ENCODE assay signal across 8 cellular contexts in genomic region chr1:31715097-31715872, GRCh38. TPM values are rescaled to one million over a fixed set of nuclear protein-coding genes. Genes with fewer than 3 reads are reported as not detected.
DNase-seq lines count a peak whose midpoint lies in the region; ATAC-seq and TF ChIP-seq lines count a peak whose summit lies in the region.

No MANE protein-coding gene starts in this region.

- DNase-seq in GOT3 (lab: John Stamatoyannopoulos, UW), result peak; percentile 21
- peak; percentile 63 for DNase-seq in NCI-H69 (lab: John Stamatoyannopoulos, UW)
- DNase-seq in activated naive CD8-positive, alpha-beta T cell treated with anti-CD3 and anti-CD28 coated beads, Interleukin-2, amount 10 ng/mL, durations not matched to agents 7 days and 5 days, result peak; percentile 57
- DNase-seq in head of caudate nucleus, result peak; percentile 76 to 92 (median 85)
- DNase-seq in vagina (ENCODE audit: extremely low spot score in 2 of 2), result peak in 1 of 2 donors; percentile 96

- no peak overlapping the region for H3K9ac ChIP-seq in BLaER1

- peaks cover 4% of the 10 kb centered on the region for H3K4me1 Mint-ChIP-seq in activated naive CD8-positive, alpha-beta T cell treated with anti-CD3 and anti-CD28 coated beads, Interleukin-2, amount 10 ng/mL, durations not matched to agents 7 days and 5 days

- H3K4me3 ChIP-seq in BLaER1 (peak overlapping the region; percentile 15; the same call in 1 of the 2 replicates), neuron (ENCODE audit: low read length) (peak overlapping the region; percentile 46), vagina (peak overlapping the region; percentile 39 to 58)

- peak; percentile 46 for ATAC-seq in activated naive CD8-positive, alpha-beta T cell treated with anti-CD3 and anti-CD28 coated beads, Interleukin-2, amount 10 ng/mL, durations not matched to agents 7 days and 5 days (ENCODE audit: low read depth)
- no peak for ATAC-seq in GM18519 (IDR thresholded peaks at IDR 0.05; ENCODE audit: low FRiP score, unreplicated experiment)

- no peak overlapping the region for H3K27ac Mint-ChIP-seq in activated naive CD8-positive, alpha-beta T cell treated with anti-CD3 and anti-CD28 coated beads, Interleukin-2, amount 10 ng/mL, durations not matched to agents 7 days and 5 days

- TF ChIP-seq CTCF in vagina (IDR thresholded peaks at IDR 0.05), result peak; percentile 36 to 81 (median 80)

- no peak overlapping the region for H3K27ac ChIP-seq in BLaER1
- peak overlapping the region; percentile 90 for H3K27ac ChIP-seq in vagina

- peaks cover 6% of the 10 kb centered on the region; the same call in 1 of the 2 replicates for H4K20me1 ChIP-seq in BLaER1

- no peaks in the 10 kb centered on the region for H3K36me3 ChIP-seq in BLaER1
- no peaks in the 10 kb centered on the region for H3K36me3 ChIP-seq in neuron (ENCODE audit: insufficient read depth, low read length)
- no peaks in the 10 kb centered on the region for H3K36me3 ChIP-seq in vagina

- intact Hi-C loops in head of caudate nucleus (cut with DNase I), result no loop called here
- intact Hi-C loops in vagina (cut with DNase I), result loop anchor here (5.0 kb wide), 2 partner anchors 48 to 72 kb away; no protein-coding TSS in a partner anchor

- H3K4me2 ChIP-seq in BLaER1, result peak overlapping the region; percentile 67

- no peaks in the 10 kb centered on the region for H3K9me3 ChIP-seq in BLaER1
- no peaks in the 10 kb centered on the region for H3K9me3 ChIP-seq in neuron (ENCODE audit: low read length)
- H3K9me3 ChIP-seq in vagina, result no peaks in the 10 kb centered on the region

- peaks cover 56% of the 10 kb centered on the region for H3K27me3 Mint-ChIP-seq in activated naive CD8-positive, alpha-beta T cell treated with anti-CD3 and anti-CD28 coated beads, Interleukin-2, amount 10 ng/mL, durations not matched to agents 7 days and 5 days

- peak overlapping the region; percentile 56 for H3K4me3 Mint-ChIP-seq in activated naive CD8-positive, alpha-beta T cell treated with anti-CD3 and anti-CD28 coated beads, Interleukin-2, amount 10 ng/mL, durations not matched to agents 7 days and 5 days

- H3K27me3 ChIP-seq in BLaER1, result peaks cover 52% of the 10 kb centered on the region
- H3K27me3 ChIP-seq in neuron (ENCODE audit: insufficient read depth, low read length), result peaks cover 40% of the 10 kb centered on the region
- no peaks in the 10 kb centered on the region for H3K27me3 ChIP-seq in vagina

- no peaks in the 10 kb centered on the region for H3K36me3 Mint-ChIP-seq in activated naive CD8-positive, alpha-beta T cell treated with anti-CD3 and anti-CD28 coated beads, Interleukin-2, amount 10 ng/mL, durations not matched to agents 7 days and 5 days

- peak in 1 of 2 donors; percentile 64 for TF ChIP-seq POLR2A in vagina (IDR thresholded peaks at IDR 0.05)

- H2AFZ ChIP-seq in neuron (ENCODE audit: low read depth, low read length), result peak overlapping the region; percentile 85

- no peaks in the 10 kb centered on the region for H3K9me3 Mint-ChIP-seq in activated naive CD8-positive, alpha-beta T cell treated with anti-CD3 and anti-CD28 coated beads, Interleukin-2, amount 10 ng/mL, durations not matched to agents 7 days and 5 days

- POLR2A ChIA-PET in activated naive CD8-positive, alpha-beta T cell treated with anti-CD3 and anti-CD28 coated beads, Interleukin-2, amount 10 ng/mL, durations not matched to agents 7 days and 5 days (lab: Charles Lee), result no interaction called here

- H3K4me1 ChIP-seq in BLaER1, result peaks cover 15% of the 10 kb centered on the region
- H3K4me1 ChIP-seq in neuron (ENCODE audit: insufficient read depth, low read length), result peaks cover 7% of the 10 kb centered on the region
- peaks cover 46% of the 10 kb centered on the region for H3K4me1 ChIP-seq in vagina

RNA-seq across cellular contexts. Expression of gene COL16A1, which starts 11.5 kb away (rescaled TPM):
- total RNA-seq in activated naive CD8-positive, alpha-beta T cell treated with anti-CD3 and anti-CD28 coated beads, Interleukin-2, amount 10 ng/mL, durations not matched to agents 7 days and 5 days, result under 1 TPM in 1 of 2 experiments, not detected in 1; 0.14 TPM
- total RNA-seq in vagina, result 82.3 TPM

RNA-seq across cellular contexts. Expression of gene ADGRB2, which starts 48.9 kb away (rescaled TPM):
- total RNA-seq in activated naive CD8-positive, alpha-beta T cell treated with anti-CD3 and anti-CD28 coated beads, Interleukin-2, amount 10 ng/mL, durations not matched to agents 7 days and 5 days, result under 1 TPM; 0.74 to 0.75 TPM
- total RNA-seq in vagina, result 3.9 TPM

Comparison
In these comparisons a context has a peak if more than half of its experiments do, and no peak if none do; other contexts are left out.
1. RNA of gene COL16A1, which starts 11.5 kb away (total RNA-seq): 82.3 TPM in vagina (single experiment); 0.14 TPM in activated naive CD8-positive, alpha-beta T cell treated with anti-CD3 and anti-CD28 coated beads, Interleukin-2, amount 10 ng/mL, durations not matched to agents 7 days and 5 days; every median in the first group is over 10 times any median in the second.
2. Peak in every context shown above with its lines, with median percentiles within 50 percentile points of each other: H3K4me3 ChIP-seq.